ENCODE assay signal across 16 cellular contexts in the genomic region with DNA sequence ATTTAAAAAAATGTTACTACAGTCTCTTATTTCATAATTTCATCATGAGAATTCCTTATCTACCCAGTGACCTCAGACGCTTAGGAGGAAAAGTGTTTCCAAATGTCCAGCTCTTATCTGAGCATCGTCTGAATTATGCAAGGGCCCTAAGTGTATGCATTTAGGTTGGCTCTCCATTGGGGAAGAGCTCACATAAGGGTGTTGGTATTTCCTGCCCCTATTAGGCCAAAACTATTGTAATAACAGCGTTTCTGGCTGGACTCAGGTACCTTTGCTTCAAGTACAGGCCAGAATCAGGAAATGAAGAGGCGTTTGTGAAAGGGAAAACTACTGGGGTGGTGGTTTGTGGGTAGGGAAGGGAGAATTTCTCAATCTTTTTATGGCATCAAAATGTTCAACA. TPM values are rescaled to one million over a fixed set of nuclear protein-coding genes. Genes with fewer than 3 reads are reported as not detected.
A peak's percentile ranks its signal among the peaks of the same experiment; 100 is the strongest.
DNase-seq lines count a peak whose midpoint lies in the region; ATAC-seq and TF ChIP-seq lines count a peak whose summit lies in the region.
"Had no signal": no experiment of that assay in that cellular context is flagged by ENCODE, and none has a peak within 500 bp of the region (broad histone marks: within the 10 kb centered on the region; RNA-seq: fewer than 3 reads in every experiment).

No MANE protein-coding gene starts in this region.

- peak; percentile 89 for ATAC-seq in omental fat pad (ENCODE audit: low FRiP score)
- ATAC-seq in HG02852 (IDR thresholded peaks at IDR 0.05; ENCODE audit: unreplicated experiment): no peak
- no peak for ATAC-seq in activated T-helper 17 cell treated with anti-CD3 and anti-CD28 coated beads, Interleukin-2, amount 50 U/mL, for 72 hours (replicated peaks)
- no peak for ATAC-seq in GM21423 (IDR thresholded peaks at IDR 0.05; ENCODE audit: unreplicated experiment)
- no peak for ATAC-seq in HG03045 (IDR thresholded peaks at IDR 0.05; ENCODE audit: unreplicated experiment)
- ATAC-seq: stimulated activated naive CD8-positive, alpha-beta T cell treated with anti-CD3 and anti-CD28 coated beads, Interleukin-15, Interleukin-2, amounts not matched to agents 100 U/mL and 50 U/mL, for 24 hours had no signal

- CTCF ChIA-PET in PC-9 (lab: Charles Lee): no interaction called here

- intact Hi-C loops in PC-9 (cut with micrococcal nuclease; ENCODE audit: unreplicated experiment): no loop called here

- BruUV-seq in PC-9 (replicated peaks; lab: Mats Ljungman, UMichigan): no TSS peak

- H3K36me3 ChIP-seq in PC-9 (ENCODE audit: low read depth) (no peaks in the 10 kb centered on the region), fibroblast of lung (ENCODE audit: control insufficient read depth, insufficient read depth, low read length) (no peaks in the 10 kb centered on the region)
- H3K36me3 ChIP-seq: esophagus muscularis mucosa, SJCRH30 had no signal

- H3K4me1 ChIP-seq in PC-9 (replicated peaks; ENCODE audit: insufficient read depth) (peaks cover 23% of the 10 kb centered on the region), fibroblast of lung (ENCODE audit: control insufficient read depth, extremely low read depth, insufficient read depth, low read length) (peaks cover 2% of the 10 kb centered on the region)
- H3K4me1 ChIP-seq: esophagus muscularis mucosa, SJCRH30 had no signal

- TF ChIP-seq CTCF in PC-9 (conservative IDR thresholded peaks at IDR 0.05) (no peak), fibroblast of lung (conservative IDR thresholded peaks at IDR 0.05 in 1 of 2, IDR thresholded peaks at IDR 0.05 in 1 of 2; ENCODE audit: low read depth in 1 of 2, low read length in 2 of 2) (no peak), omental fat pad (IDR thresholded peaks at IDR 0.05) (no peak)

- H3F3A ChIP-seq in PC-9 (ENCODE audit: insufficient read depth, low read depth): peaks cover 7% of the 10 kb centered on the region

- H3K27ac Mint-ChIP-seq in activated T-helper 17 cell treated with anti-CD3 and anti-CD28 coated beads, Interleukin-2, amount 50 U/mL, for 72 hours: no peak overlapping the region

- H4K20me1 ChIP-seq in PC-9 (ENCODE audit: insufficient read depth) (no peaks in the 10 kb centered on the region), fibroblast of lung (ENCODE audit: control insufficient read depth, extremely low read depth, insufficient read depth, low read length) (no peaks in the 10 kb centered on the region)

- no peaks in the 10 kb centered on the region for H3K27me3 Mint-ChIP-seq in activated T-helper 17 cell treated with anti-CD3 and anti-CD28 coated beads, Interleukin-2, amount 50 U/mL, for 72 hours
- H3K27me3 Mint-ChIP-seq: CD4-positive, alpha-beta memory T cell had no signal

- no peaks in the 10 kb centered on the region for H3K79me2 ChIP-seq in PC-9 (ENCODE audit: low read depth)
- no peaks in the 10 kb centered on the region for H3K79me2 ChIP-seq in fibroblast of lung (ENCODE audit: control insufficient read depth, insufficient read depth, low read length)

- H3K4me1 Mint-ChIP-seq in activated T-helper 17 cell treated with anti-CD3 and anti-CD28 coated beads, Interleukin-2, amount 50 U/mL, for 72 hours: peaks cover 6% of the 10 kb centered on the region

- POLR2A ChIA-PET in PC-9 (lab: Charles Lee; ENCODE audit: unreplicated experiment): no interaction called here

- no peaks in the 10 kb centered on the region for H3K9me2 ChIP-seq in PC-9 (ENCODE audit: insufficient read depth)

- H3K4me3 ChIP-seq in PC-9: no peak overlapping the region
- no peak overlapping the region for H3K4me3 ChIP-seq in fibroblast of lung (replicated peaks in 1 of 4; ENCODE audit: control extremely low read depth in 1 of 4, insufficient read depth in 1 of 4, low read depth in 3 of 4, low read length in 4 of 4)
- H3K4me3 ChIP-seq: esophagus muscularis mucosa, SJCRH30 had no signal

- H3K36me3 Mint-ChIP-seq in activated T-helper 17 cell treated with anti-CD3 and anti-CD28 coated beads, Interleukin-2, amount 50 U/mL, for 72 hours (ENCODE audit: low read depth): no peaks in the 10 kb centered on the region

- H3K4me2 ChIP-seq in PC-9: no peak overlapping the region
- no peak overlapping the region for H3K4me2 ChIP-seq in fibroblast of lung (ENCODE audit: extremely low read depth, insufficient read depth, low read length)

- DNase-seq in GF-D8 (lab: John Stamatoyannopoulos, UW): peak; percentile 30
- DNase-seq in PC-9: peak in 1 of 2 experiments; percentile 90
- peak; percentile 74 to 90 for DNase-seq in fibroblast of lung (ENCODE audit: low read depth in 2 of 2)
- no peak for DNase-seq in omental fat pad (ENCODE audit: low spot score)
- DNase-seq: activated naive CD4-positive, alpha-beta T cell; CD4-positive, alpha-beta memory T cell; NCI-H1417 treated with DMSO at 0.1 percent for 48 hours; NCI-H526; SJCRH30; stimulated activated CD4-positive, alpha-beta T cell treated with anti-CD3 and anti-CD28 coated beads, Interleukin-4, amount 100 ng/mL, for 1 hour; stimulated activated naive CD8-positive, alpha-beta T cell treated with anti-CD3 and anti-CD28 coated beads, Interleukin-15, Interleukin-2, amounts not matched to agents 100 U/mL and 50 U/mL, for 24 hours had no signal

- H3K9me3 Mint-ChIP-seq in activated T-helper 17 cell treated with anti-CD3 and anti-CD28 coated beads, Interleukin-2, amount 50 U/mL, for 72 hours: peaks cover 5% of the 10 kb centered on the region

- no peaks in the 10 kb centered on the region for H3K27me3 ChIP-seq in PC-9 (ENCODE audit: insufficient read depth, low read depth)
- H3K27me3 ChIP-seq in fibroblast of lung (ENCODE audit: control insufficient read depth, insufficient read depth, low read length): no peaks in the 10 kb centered on the region
- H3K27me3 ChIP-seq: esophagus muscularis mucosa, SJCRH30 had no signal

- H3K27ac ChIP-seq in PC-9: peak overlapping the region; percentile 33; the same call in 1 of the 2 replicates
- no peak overlapping the region for H3K27ac ChIP-seq in fibroblast of lung (ENCODE audit: insufficient read depth, low read length)
- H3K27ac ChIP-seq: esophagus muscularis mucosa, SJCRH30 had no signal

- H3K9me3 ChIP-seq in PC-9 (ENCODE audit: insufficient read depth, low read depth): no peaks in the 10 kb centered on the region; the same call in 1 of the 2 replicates
- H3K9me3 ChIP-seq in fibroblast of lung (ENCODE audit: control insufficient read depth, insufficient read depth, low read depth, low read length): no peaks in the 10 kb centered on the region
- H3K9me3 ChIP-seq: esophagus muscularis mucosa, SJCRH30 had no signal

- no peak overlapping the region for H3K9ac ChIP-seq in fibroblast of lung (ENCODE audit: insufficient read depth, low read length)

- no peak overlapping the region for H3K4me3 Mint-ChIP-seq in activated T-helper 17 cell treated with anti-CD3 and anti-CD28 coated beads, Interleukin-2, amount 50 U/mL, for 72 hours
- H3K4me3 Mint-ChIP-seq: CD4-positive, alpha-beta memory T cell had no signal

- H2AFZ ChIP-seq in PC-9: peak overlapping the region; percentile 35; the same call in 1 of the 2 replicates
- no peak overlapping the region for H2AFZ ChIP-seq in fibroblast of lung (ENCODE audit: low read length)

RNA-seq across cellular contexts. Expression of a gene that starts 40.4 kb away (rescaled TPM):
- 11.3 and 13.5 TPM in 2 replicates for total RNA-seq in PC-9 (2021)
- total RNA-seq in fibroblast of lung: 60.4 and 132 TPM in 2 replicates
- polyA plus RNA-seq in fibroblast of lung: 137 and 154 TPM in 2 replicates
- 81.3 and 102 TPM in 2 replicates for polyA plus RNA-seq in fibroblast of lung (2012)
- polyA minus RNA-seq in fibroblast of lung (ENCODE audit: low replicate concordance): 213 and 223 TPM in 2 replicates
- total RNA-seq in omental fat pad: 1,000 to 10,000 TPM in 1 of 4 donors, 100 to 1,000 TPM in 3; 355 to 1,386 (median 540) TPM
- 10 to 100 TPM; 29.7 to 51.5 TPM for total RNA-seq in activated T-helper 17 cell treated with anti-CD3 and anti-CD28 coated beads, Interleukin-2, amount 50 U/mL, for 72 hours
